In genomic region chr7:127448566-127448965, GRCh38 we compare ENCODE assay signal across 30 cellular contexts.
"Had no signal": no experiment of that assay in that cellular context is flagged by ENCODE, and none has a peak within 500 bp of the region (broad histone marks: within the 10 kb centered on the region; RNA-seq: fewer than 3 reads in every experiment).

No MANE protein-coding gene starts in this region.

- H3K9ac ChIP-seq: neural progenitor cell, parathyroid adenoma had no signal

- H3K4me3 Mint-ChIP-seq: natural killer cell; nephron; neural progenitor cell; stimulated activated memory B cell treated with anti-CD40 and anti-IgM and Interleukin-4, amounts not matched to agents 10 μg/mL and 1 μg/mL and 100 μg/mL, for 72 hours; stimulated activated naive CD8-positive, alpha-beta T cell treated with anti-CD3 and anti-CD28 coated beads, Interleukin-15, Interleukin-2, amounts not matched to agents 100 ng/mL and 50 ng/mL, for 24 hours had no signal

- FAIRE-seq: urothelium cell line had no signal

- H3K36me3 ChIP-seq: neural progenitor cell, ovary, spleen, stomach, thoracic aorta, thyroid gland, tibial nerve, upper lobe of left lung, vagina had no signal

- H3K27ac Mint-ChIP-seq: natural killer cell; nephron; neural progenitor cell; progenitor cell of endocrine pancreas; stimulated activated memory B cell treated with anti-CD40 and anti-IgM and Interleukin-4, amounts not matched to agents 10 μg/mL and 1 μg/mL and 100 μg/mL, for 72 hours; stimulated activated naive CD8-positive, alpha-beta T cell treated with anti-CD3 and anti-CD28 coated beads, Interleukin-15, Interleukin-2, amounts not matched to agents 100 ng/mL and 50 ng/mL, for 24 hours had no signal

- H3K36me3 Mint-ChIP-seq: natural killer cell; neural progenitor cell; stimulated activated memory B cell treated with anti-CD40 and anti-IgM and Interleukin-4, amounts not matched to agents 10 μg/mL and 1 μg/mL and 100 μg/mL, for 72 hours had no signal

- H3K4me1 Mint-ChIP-seq: nephron, neural progenitor cell had no signal

- H3K4me1 ChIP-seq: neural progenitor cell, parathyroid adenoma, psoas muscle, spleen, stomach, thyroid gland, tibial nerve, upper lobe of left lung, vagina had no signal

- ATAC-seq: natural killer cell; psoas muscle; right cardiac atrium; sciatic nerve; stimulated activated memory B cell treated with anti-CD40 and anti-IgM and Interleukin-4, amounts not matched to agents 10 μg/mL and 1 μg/mL and 100 μg/mL, for 72 hours had no signal

- H3K4me2 ChIP-seq: neural progenitor cell, smooth muscle cell had no signal

- H3K79me2 ChIP-seq: parathyroid adenoma had no signal

- H3K27me3 ChIP-seq: neural progenitor cell, ovary, stomach, thyroid gland, tibial nerve, upper lobe of left lung, vagina had no signal

- H3K4me3 ChIP-seq: neural progenitor cell, ovary, psoas muscle, skin epidermis, smooth muscle cell, spleen, stomach, thoracic aorta, thyroid gland, tibial nerve, upper lobe of left lung, vagina had no signal

- H3K27ac ChIP-seq: neural progenitor cell, ovary, parathyroid adenoma, psoas muscle, skin epidermis, spleen, stomach, thoracic aorta, thyroid gland, tibial nerve, upper lobe of left lung, vagina had no signal

- H3K9me3 ChIP-seq: ovary, psoas muscle, thyroid gland had no signal

- H2AFZ ChIP-seq: neural progenitor cell, parathyroid adenoma had no signal

- H3K9me3 Mint-ChIP-seq: natural killer cell; stimulated activated memory B cell treated with anti-CD40 and anti-IgM and Interleukin-4, amounts not matched to agents 10 μg/mL and 1 μg/mL and 100 μg/mL, for 72 hours had no signal

- DNase-seq: natural killer cell; occipital lobe; ovary; posterior cingulate gyrus; psoas muscle; right cardiac atrium; spleen; stimulated activated CD4-positive, alpha-beta T cell treated with anti-CD3 and anti-CD28 coated beads, Interleukin-12 subunit alpha, Interleukin-12 subunit beta, amount 100 ng/mL, for 4 hours; stimulated activated CD4-positive, alpha-beta T cell treated with anti-CD3 and anti-CD28 coated beads, Interleukin-1b, Interleukin-23, amount 100 ng/mL, for 48 hours; stimulated activated CD4-positive, alpha-beta T cell treated with anti-CD3 and anti-CD28 coated beads, Interleukin-4, amount 100 ng/mL, for 1 hour; stimulated activated CD4-positive, alpha-beta T cell treated with anti-CD3 and anti-CD28 coated beads, Interleukin-4, amount 100 ng/mL, for 4 hours; stimulated activated CD8-positive, alpha-beta memory T cell treated with anti-CD3 and anti-CD28 coated beads, Interleukin-4, amount 100 ng/mL, for 48 hours; stimulated activated naive CD4-positive, alpha-beta T cell treated with Interleukin-2 at 50 U/mL for 16 hours; stomach; thyroid gland; trophoblast cell; upper lobe of left lung had no signal
